ENCODE assay signal across 8 cellular contexts in the genomic region with DNA sequence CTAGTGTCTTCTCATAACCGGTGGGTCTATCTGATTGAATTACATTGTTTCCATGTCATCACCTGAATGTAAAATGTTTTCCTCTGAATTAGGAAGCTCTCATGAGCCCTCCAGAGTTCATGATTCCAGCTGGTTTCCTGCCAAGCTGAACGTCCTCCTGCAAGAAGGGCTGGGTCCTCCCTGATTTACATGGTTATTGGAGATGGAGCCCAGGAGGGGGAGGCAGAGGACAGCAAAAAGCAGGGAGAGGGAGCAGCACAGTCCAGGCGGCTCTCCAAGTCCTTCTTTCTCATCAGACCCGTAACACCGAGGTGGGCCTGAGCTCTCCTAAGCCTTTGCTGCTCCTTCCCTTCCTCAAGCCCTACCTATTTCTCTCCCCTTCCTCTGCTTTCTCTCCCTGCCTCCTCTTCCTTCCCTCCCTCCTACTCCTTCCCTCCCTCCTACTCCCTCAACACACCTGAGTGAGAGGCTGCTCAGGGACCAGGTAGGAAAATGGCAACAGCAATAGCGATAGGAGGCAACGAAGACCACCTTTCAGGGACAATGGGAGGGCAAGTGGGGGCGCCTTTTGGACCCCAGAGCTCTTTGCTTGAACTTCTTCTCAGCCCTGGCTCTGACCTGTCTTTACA.
DNase-seq lines count a peak whose midpoint lies in the region; ATAC-seq and TF ChIP-seq lines count a peak whose summit lies in the region.

No MANE protein-coding gene starts in this region.

- DNase-seq in C1 segment of cervical spinal cord (lab: John Stamatoyannopoulos, UW), result peak in 8 of 14 donors; percentile 3 to 76 (median 24)
- peak; percentile 11 for DNase-seq in HFFc6
- DNase-seq in NCI-H82 (lab: John Stamatoyannopoulos, UW), result peak; percentile 73
- peak; percentile 69 for DNase-seq in ecto neural progenitor cell (ENCODE audit: low spot score)
- peak; percentile 75 for DNase-seq in medulla oblongata (ENCODE audit: extremely low spot score)
- DNase-seq in CD4-positive, alpha-beta memory T cell, result no peak
- DNase-seq in natural killer cell, result no peak

- CTCF ChIA-PET in CD4-positive, alpha-beta memory T cell (lab: Charles Lee; ENCODE audit: partially characterized antibody), result interaction anchor here (1.5 kb wide), 1 partner anchor 301 kb away, joined by 4 read pairs; no protein-coding TSS in a partner anchor

- H3K36me3 Mint-ChIP-seq in HFFc6 (ENCODE audit: low read depth) (no peaks in the 10 kb centered on the region), natural killer cell (no peaks in the 10 kb centered on the region)
- no peaks in the 10 kb centered on the region for H3K36me3 Mint-ChIP-seq in CD4-positive, alpha-beta memory T cell

- H3K4me3 Mint-ChIP-seq in HFFc6 (no peak overlapping the region), natural killer cell (no peak overlapping the region)
- H3K4me3 Mint-ChIP-seq in CD4-positive, alpha-beta memory T cell, result no peak overlapping the region

- H3K27me3 ChIP-seq in CD4-positive, alpha-beta memory T cell (ENCODE audit: insufficient read depth, low read length), result no peaks in the 10 kb centered on the region

- TF ChIP-seq CTCF in HFFc6 (IDR thresholded peaks at IDR 0.05), result peak; percentile 45; the same call in 1 of the 2 replicates
- no peak for TF ChIP-seq CTCF in natural killer cell (IDR thresholded peaks at IDR 0.05)

- no peaks in the 10 kb centered on the region for H3K36me3 ChIP-seq in CD4-positive, alpha-beta memory T cell (ENCODE audit: insufficient read depth, low read length)

- H3K27ac Mint-ChIP-seq in HFFc6 (no peak overlapping the region), natural killer cell (no peak overlapping the region)
- H3K27ac Mint-ChIP-seq in CD4-positive, alpha-beta memory T cell, result no peak overlapping the region

- H3K4me3 ChIP-seq in CD4-positive, alpha-beta memory T cell (ENCODE audit: low read length in 2 of 2), result no peak overlapping the region

- no peaks in the 10 kb centered on the region; the same call in none of the 2 replicates for H3K27me3 Mint-ChIP-seq in HFFc6 (ENCODE audit: insufficient read depth)
- H3K27me3 Mint-ChIP-seq in CD4-positive, alpha-beta memory T cell, result peaks cover 23 to 34% of the 10 kb centered on the region in 2 donors
- H3K27me3 Mint-ChIP-seq in natural killer cell (ENCODE audit: low read depth in 2 of 2), result peaks cover 16 to 19% of the 10 kb centered on the region in 2 donors

- H3K27ac ChIP-seq in CD4-positive, alpha-beta memory T cell (ENCODE audit: low read depth, low read length), result no peak overlapping the region

- POLR2A ChIA-PET in CD4-positive, alpha-beta memory T cell (lab: Charles Lee; ENCODE audit: partially characterized antibody), result no interaction called here

- H3K9me3 ChIP-seq in CD4-positive, alpha-beta memory T cell (ENCODE audit: control insufficient read depth in 1 of 2, low read length in 2 of 2), result no peaks in the 10 kb centered on the region

- no peaks in the 10 kb centered on the region for H3K4me1 Mint-ChIP-seq in HFFc6 (ENCODE audit: low read depth)
- H3K4me1 Mint-ChIP-seq in CD4-positive, alpha-beta memory T cell, result no peaks in the 10 kb centered on the region
- no peaks in the 10 kb centered on the region for H3K4me1 Mint-ChIP-seq in natural killer cell

- H3K4me1 ChIP-seq in CD4-positive, alpha-beta memory T cell (ENCODE audit: insufficient read depth, low read length), result no peaks in the 10 kb centered on the region

- ATAC-seq in GM18517 (IDR thresholded peaks at IDR 0.05; ENCODE audit: unreplicated experiment), result no peak
- ATAC-seq in natural killer cell, result no peak

- H3K9me3 Mint-ChIP-seq in HFFc6 (peaks cover 8% of the 10 kb centered on the region; the same call in 1 of the 2 replicates), natural killer cell (no peaks in the 10 kb centered on the region)
- peaks cover 1 to 8% (median 7%) of the 10 kb centered on the region in 8 donors for H3K9me3 Mint-ChIP-seq in CD4-positive, alpha-beta memory T cell

- intact Hi-C loops in CD4-positive, alpha-beta memory T cell (cut with micrococcal nuclease), result no loop called here
- intact Hi-C loops in natural killer cell (cut with micrococcal nuclease), result loop anchor here (10.0 kb wide), 1 partner anchor 141 kb away; no protein-coding TSS in a partner anchor

Comparison
In these comparisons a context has a peak if more than half of its experiments do, and no peak if none do; other contexts are left out.
1. DNase-seq: peak in C1 segment of cervical spinal cord (8 of 14), HFFc6 (single experiment), NCI-H82 (single experiment), ecto neural progenitor cell (single experiment) and medulla oblongata (single experiment); none in CD4-positive, alpha-beta memory T cell (0 of 5) and natural killer cell (single experiment).